Comparison of ENCODE assay signal across 16 cellular contexts in genomic region chr7:24108906-24109376, GRCh38.
A peak's percentile ranks its signal among the peaks of the same experiment; 100 is the strongest.
DNase-seq lines count a peak whose midpoint lies in the region; ATAC-seq lines count a peak whose summit lies in the region.
"Had no signal": no experiment of that assay in that cellular context is flagged by ENCODE, and none has a peak within 500 bp of the region (broad histone marks: within the 10 kb centered on the region; RNA-seq: fewer than 3 reads in every experiment).

No MANE protein-coding gene starts in this region.

- peak overlapping the region; percentile 7 for H3K27ac Mint-ChIP-seq in activated naive CD8-positive, alpha-beta T cell treated with anti-CD3 and anti-CD28 coated beads, Interleukin-2, amount 10 ng/mL, durations not matched to agents 7 days and 5 days
- H3K27ac Mint-ChIP-seq in activated naive CD8-positive, alpha-beta T cell treated with anti-CD3 and anti-CD28 coated beads for 36 hours = no peak overlapping the region
- H3K27ac Mint-ChIP-seq: CD4-positive, alpha-beta T cell had no signal

- peaks cover 2% of the 10 kb centered on the region for H3K4me1 Mint-ChIP-seq in activated naive CD8-positive, alpha-beta T cell treated with anti-CD3 and anti-CD28 coated beads, Interleukin-2, amount 10 ng/mL, durations not matched to agents 7 days and 5 days
- H3K4me1 Mint-ChIP-seq in activated naive CD8-positive, alpha-beta T cell treated with anti-CD3 and anti-CD28 coated beads for 36 hours = no peaks in the 10 kb centered on the region

- POLR2A ChIA-PET in activated naive CD8-positive, alpha-beta T cell treated with anti-CD3 and anti-CD28 coated beads, Interleukin-2, amount 10 ng/mL, durations not matched to agents 7 days and 5 days (lab: Charles Lee) = no interaction called here

- no peak for ATAC-seq in activated naive CD8-positive, alpha-beta T cell treated with anti-CD3 and anti-CD28 coated beads, Interleukin-2, amount 10 ng/mL, durations not matched to agents 7 days and 5 days (ENCODE audit: low read depth)
- ATAC-seq in GM21737 (IDR thresholded peaks at IDR 0.05; ENCODE audit: unreplicated experiment) = peak; percentile 90
- peak; percentile 94 for ATAC-seq in HG03175 (IDR thresholded peaks at IDR 0.05; ENCODE audit: unreplicated experiment)
- ATAC-seq in HG03439 (IDR thresholded peaks at IDR 0.05; ENCODE audit: unreplicated experiment) = no peak
- no peak for ATAC-seq in activated CD4-positive, CD25-positive, alpha-beta regulatory T cell treated with anti-CD3 and anti-CD28 coated beads, Interleukin-2, amount 50 U/mL, for 24 hours
- ATAC-seq: esophagus mucosa, heart left ventricle, K562 had no signal

- no peaks in the 10 kb centered on the region for H3K36me3 Mint-ChIP-seq in activated naive CD8-positive, alpha-beta T cell treated with anti-CD3 and anti-CD28 coated beads, Interleukin-2, amount 10 ng/mL, durations not matched to agents 7 days and 5 days
- H3K36me3 Mint-ChIP-seq in activated naive CD8-positive, alpha-beta T cell treated with anti-CD3 and anti-CD28 coated beads for 36 hours = no peaks in the 10 kb centered on the region

- peaks cover 1% of the 10 kb centered on the region for H3K9me3 Mint-ChIP-seq in activated naive CD8-positive, alpha-beta T cell treated with anti-CD3 and anti-CD28 coated beads, Interleukin-2, amount 10 ng/mL, durations not matched to agents 7 days and 5 days
- no peaks in the 10 kb centered on the region for H3K9me3 Mint-ChIP-seq in activated naive CD8-positive, alpha-beta T cell treated with anti-CD3 and anti-CD28 coated beads for 36 hours
- H3K9me3 Mint-ChIP-seq: CD4-positive, alpha-beta T cell had no signal

- DNase-seq in activated naive CD8-positive, alpha-beta T cell treated with anti-CD3 and anti-CD28 coated beads, Interleukin-2, amount 10 ng/mL, durations not matched to agents 7 days and 5 days = no peak
- no peak for DNase-seq in activated naive CD8-positive, alpha-beta T cell treated with anti-CD3 and anti-CD28 coated beads for 36 hours
- DNase-seq in nucleus accumbens (lab: John Stamatoyannopoulos, UW) = no peak
- DNase-seq in iPS-NIHi7 (ENCODE audit: extremely low spot score) = no peak
- DNase-seq: aorta; CD4-positive, alpha-beta T cell; cortex of kidney; heart left ventricle; NCI-H446 treated with DMSO at 0.1 percent for 48 hours; stimulated activated naive CD4-positive, alpha-beta T cell treated with Interleukin-2 at 50 U/mL for 16 hours had no signal

- H3K27me3 Mint-ChIP-seq in activated naive CD8-positive, alpha-beta T cell treated with anti-CD3 and anti-CD28 coated beads, Interleukin-2, amount 10 ng/mL, durations not matched to agents 7 days and 5 days = peaks cover 6% of the 10 kb centered on the region
- peaks cover 9% of the 10 kb centered on the region for H3K27me3 Mint-ChIP-seq in activated naive CD8-positive, alpha-beta T cell treated with anti-CD3 and anti-CD28 coated beads for 36 hours

- no peak overlapping the region for H3K4me3 Mint-ChIP-seq in activated naive CD8-positive, alpha-beta T cell treated with anti-CD3 and anti-CD28 coated beads, Interleukin-2, amount 10 ng/mL, durations not matched to agents 7 days and 5 days
- H3K4me3 Mint-ChIP-seq in activated naive CD8-positive, alpha-beta T cell treated with anti-CD3 and anti-CD28 coated beads for 36 hours = no peak overlapping the region
- H3K4me3 Mint-ChIP-seq: CD4-positive, alpha-beta T cell had no signal

Comparison
In these comparisons a context has a peak if more than half of its experiments do, and no peak if none do; other contexts are left out.
1. ATAC-seq: peak in GM21737 (single experiment) and HG03175 (single experiment); none in activated naive CD8-positive, alpha-beta T cell treated with anti-CD3 and anti-CD28 coated beads, Interleukin-2, amount 10 ng/mL, durations not matched to agents 7 days and 5 days (single experiment), HG03439 (single experiment) and activated CD4-positive, CD25-positive, alpha-beta regulatory T cell treated with anti-CD3 and anti-CD28 coated beads, Interleukin-2, amount 50 U/mL, for 24 hours (0 of 2).